Comparison of ENCODE assay signal across 9 cellular contexts in genomic region chr9:78130004-78130403, GRCh38.
DNase-seq lines count a peak whose midpoint lies in the region; ATAC-seq and TF ChIP-seq lines count a peak whose summit lies in the region.
"Had no signal": no experiment of that assay in that cellular context is flagged by ENCODE, and none has a peak within 500 bp of the region (broad histone marks: within the 10 kb centered on the region; RNA-seq: fewer than 3 reads in every experiment).

No MANE protein-coding gene starts in this region.

- no peak overlapping the region for H3K27ac ChIP-seq in Karpas-422 (ENCODE audit: low read length)
- peak overlapping the region; percentile 2 to 24 for H3K27ac ChIP-seq in breast epithelium
- H3K27ac ChIP-seq in layer of hippocampus (ENCODE audit: low read depth, low read length) = peak overlapping the region; percentile 67

- H3K9me3 ChIP-seq in Karpas-422 (ENCODE audit: low read length) (no peaks in the 10 kb centered on the region), breast epithelium (no peaks in the 10 kb centered on the region)

- H3K9me2 ChIP-seq in Karpas-422 (replicated peaks; ENCODE audit: insufficient read depth, low read length) = no peaks in the 10 kb centered on the region

- DNase-seq in AG09319 (ENCODE audit: extremely low read depth, low read depth) (no peak), Karpas-422 (peak; percentile 63), breast epithelium (ENCODE audit: low spot score in 2 of 2) (peak in 1 of 2 donors; percentile 22), cortex of kidney (lab: John Stamatoyannopoulos, UW) (no peak), AG08395 (ENCODE audit: low spot score) (no peak)
- no peak for DNase-seq in activated T-cell treated with anti-CD3 and anti-CD28 coated beads, Interleukin-2, amount 50 U/mL, for 48 hours
- DNase-seq: kidney glomerular epithelial cell had no signal

- no peaks in the 10 kb centered on the region for H3K27me3 ChIP-seq in Karpas-422 (ENCODE audit: low read length)
- H3K27me3 ChIP-seq in breast epithelium = no peaks in the 10 kb centered on the region
- H3K27me3 ChIP-seq in layer of hippocampus (ENCODE audit: control insufficient read depth, insufficient read depth, low read length) = no peaks in the 10 kb centered on the region

- no peaks in the 10 kb centered on the region for H4K20me1 ChIP-seq in Karpas-422 (ENCODE audit: insufficient read depth, low read depth, low read length)

- H3K36me3 ChIP-seq in Karpas-422 (ENCODE audit: insufficient read depth, low read length) = no peaks in the 10 kb centered on the region
- no peaks in the 10 kb centered on the region for H3K36me3 ChIP-seq in breast epithelium

- no peak overlapping the region for H3K4me2 ChIP-seq in Karpas-422 (ENCODE audit: low read depth, low read length, poor library complexity, severe bottlenecking)

- ATAC-seq in HG03045 (IDR thresholded peaks at IDR 0.05; ENCODE audit: unreplicated experiment) = no peak

- intact Hi-C loops in breast epithelium (cut with DNase I; ENCODE audit: low total_unique reads) = no loop called here

- no peak for TF ChIP-seq POLR2A in breast epithelium (IDR thresholded peaks at IDR 0.05)

- H3K4me1 ChIP-seq in Karpas-422 (ENCODE audit: low read length) = peaks cover 5% of the 10 kb centered on the region; the same call in 1 of the 2 replicates
- H3K4me1 ChIP-seq in breast epithelium = no peaks in the 10 kb centered on the region

- H3K9ac ChIP-seq in Karpas-422 (ENCODE audit: low read length) = no peak overlapping the region

- H3K79me2 ChIP-seq in Karpas-422 (ENCODE audit: low read length) = no peaks in the 10 kb centered on the region

- no peak overlapping the region for H2AFZ ChIP-seq in Karpas-422 (ENCODE audit: low read length)

- H3K4me3 ChIP-seq in Karpas-422 (ENCODE audit: low read length) (no peak overlapping the region), breast epithelium (no peak overlapping the region)

- peak; percentile 1; the same call in 1 of the 2 replicates for TF ChIP-seq CTCF in AG09319 (IDR thresholded peaks at IDR 0.05; ENCODE audit: low read depth, low read length)
- no peak for TF ChIP-seq CTCF in breast epithelium (IDR thresholded peaks at IDR 0.05)
